Comparison of ENCODE assay signal across 9 cellular contexts in genomic region chr14:32472512-32473472, GRCh38.
DNase-seq lines count a peak whose midpoint lies in the region; ATAC-seq, FAIRE-seq and TF ChIP-seq lines count a peak whose summit lies in the region.
"Had no signal": no experiment of that assay in that cellular context is flagged by ENCODE, and none has a peak within 500 bp of the region (broad histone marks: within the 10 kb centered on the region; RNA-seq: fewer than 3 reads in every experiment).

No MANE protein-coding gene starts in this region.

- peak overlapping the region; percentile 11; the same call in 1 of the 2 replicates for H3K4me3 ChIP-seq in ACC112 (ENCODE audit: low read depth, low read length)
- no peak overlapping the region for H3K4me3 ChIP-seq in mesodermal cell (ENCODE audit: extremely low read depth, insufficient read depth, low read length, poor library complexity, severe bottlenecking)

- H3K4me3 Mint-ChIP-seq in chondrocyte (ENCODE audit: unreplicated experiment) = peak overlapping the region; percentile 23

- no peak for TF ChIP-seq CTCF in chondrocyte (IDR thresholded peaks at IDR 0.05)

- DNase-seq in NCI-H1694 treated with DMSO at 0.1 percent for 48 hours (lab: John Stamatoyannopoulos, UW) = peak; percentile 91
- DNase-seq in chondrocyte (ENCODE audit: low spot score) = no peak
- no peak for DNase-seq in RCC 7860 (ENCODE audit: low spot score)
- no peak for DNase-seq in SKM-1 treated with dmso at 0.1 percent for 144 hours (lab: John Stamatoyannopoulos, UW; ENCODE audit: unreplicated experiment)
- no peak for DNase-seq in activated CD4-positive, CD25-positive, alpha-beta regulatory T cell treated with anti-CD3 and anti-CD28 coated beads, Interleukin-2, amount 50 U/mL, for 72 hours
- DNase-seq: DND-41 had no signal

- H3K27ac Mint-ChIP-seq in chondrocyte (ENCODE audit: unreplicated experiment) = peak overlapping the region; percentile 93

- H3K27ac ChIP-seq in ACC112 (ENCODE audit: low read depth, low read length) = peak overlapping the region; percentile 74
- peak overlapping the region; percentile 82 for H3K27ac ChIP-seq in mesodermal cell (ENCODE audit: low read depth, low read length, severe bottlenecking)

- H3K4me1 ChIP-seq in ACC112 (ENCODE audit: control insufficient read depth, insufficient read depth, low read length, unreplicated experiment) (peaks cover 31% of the 10 kb centered on the region), mesodermal cell (ENCODE audit: control insufficient read depth, insufficient read depth, low read length, poor library complexity, severe bottlenecking) (peaks cover 41% of the 10 kb centered on the region)

- peaks cover 74% of the 10 kb centered on the region for H3K4me1 Mint-ChIP-seq in chondrocyte (ENCODE audit: low read depth)

- H3K9me3 ChIP-seq in mesodermal cell (ENCODE audit: control insufficient read depth, low read length) = no peaks in the 10 kb centered on the region

- FAIRE-seq in RCC 7860 (lab: Jason Lieb, UNC) = no peak

- WGBS in mesodermal cell (ENCODE audit: insufficient coverage in 2 of 2), 2 experiments = 68 to 93% methylated on average over 2 to 3 of the region's 4 CpGs

- H3K36me3 ChIP-seq in ACC112 (ENCODE audit: insufficient read depth, low read length) (no peaks in the 10 kb centered on the region), mesodermal cell (ENCODE audit: control insufficient read depth, insufficient read depth, low read length) (no peaks in the 10 kb centered on the region)

- no peaks in the 10 kb centered on the region for H3K27me3 Mint-ChIP-seq in chondrocyte (ENCODE audit: low read depth)

- no peaks in the 10 kb centered on the region for H3K27me3 ChIP-seq in ACC112 (ENCODE audit: insufficient read depth, low read length)

- no peaks in the 10 kb centered on the region for H3K36me3 Mint-ChIP-seq in chondrocyte (ENCODE audit: low read depth)

- no peaks in the 10 kb centered on the region for H3K79me2 ChIP-seq in ACC112 (ENCODE audit: control insufficient read depth, insufficient read depth, low read length, unreplicated experiment)

- no peaks in the 10 kb centered on the region for H3K9me3 Mint-ChIP-seq in chondrocyte (ENCODE audit: low read depth)

- no peak for ATAC-seq in HG03159 (IDR thresholded peaks at IDR 0.05; ENCODE audit: unreplicated experiment)

- H2AFZ ChIP-seq in ACC112 (ENCODE audit: low read length, unreplicated experiment) = peak overlapping the region; percentile 83
